In the genomic region with DNA sequence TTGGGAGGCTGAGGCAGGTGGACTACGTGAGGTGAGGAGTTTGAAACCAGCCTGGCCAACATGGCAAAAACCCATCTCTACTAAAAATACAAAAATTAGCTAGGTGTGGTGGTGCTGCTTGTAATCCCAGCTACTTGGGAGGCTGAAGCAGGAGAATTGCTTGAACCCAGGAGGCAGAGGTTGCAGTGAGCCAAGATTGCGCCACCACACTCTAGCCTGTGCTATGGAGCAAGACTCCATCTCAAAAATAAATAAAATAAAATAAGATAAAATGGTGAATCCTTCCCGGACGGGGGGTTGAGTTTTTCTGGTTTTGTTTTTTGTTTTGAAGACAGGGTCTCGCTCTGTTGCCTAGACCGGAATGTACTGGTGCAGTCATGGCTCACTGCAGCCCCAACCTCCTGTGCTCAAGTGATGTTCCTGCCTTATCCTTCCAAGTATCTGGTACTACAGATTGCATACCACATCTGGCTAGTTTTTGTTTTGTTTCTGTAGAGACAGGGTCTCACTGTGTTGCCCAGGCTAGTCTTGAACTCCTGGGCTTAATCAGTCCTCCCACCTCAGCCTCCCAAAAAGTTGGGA, we compare ENCODE assay signal across 8 cellular contexts. TPM values are rescaled to one million over a fixed set of nuclear protein-coding genes. Genes with fewer than 3 reads are reported as not detected.
"Had no signal": no experiment of that assay in that cellular context is flagged by ENCODE, and none has a peak within 500 bp of the region (broad histone marks: within the 10 kb centered on the region; RNA-seq: fewer than 3 reads in every experiment).

No MANE protein-coding gene starts in this region.

RNA-seq across cellular contexts. Expression of gene PVRIG, which starts 27.4 kb away (rescaled TPM):
- total RNA-seq: bronchial epithelial cell, gastrocnemius medialis, left ventricle myocardium inferior, lung microvascular endothelial cell, mesothelial cell of epicardium, pulmonary artery endothelial cell, right cardiac atrium, suprapubic skin had no signal
